9 cellular contexts compared by ENCODE assay signal in genomic region chr3:14329116-14329830, GRCh38.
DNase-seq lines count a peak whose midpoint lies in the region; ATAC-seq and TF ChIP-seq lines count a peak whose summit lies in the region.
"Had no signal": no experiment of that assay in that cellular context is flagged by ENCODE, and none has a peak within 500 bp of the region (broad histone marks: within the 10 kb centered on the region; RNA-seq: fewer than 3 reads in every experiment).

No MANE protein-coding gene starts in this region.

- no peaks in the 10 kb centered on the region for H3K79me2 ChIP-seq in HCT116 (ENCODE audit: insufficient read depth, low read length)
- H3K79me2 ChIP-seq in trophoblast cell (ENCODE audit: control insufficient read depth, insufficient read depth, low read length, poor library complexity), result no peaks in the 10 kb centered on the region

- no peak overlapping the region for H3K27ac ChIP-seq in HCT116 (ENCODE audit: low read depth, low read length)
- peak overlapping the region; percentile 21 for H3K27ac ChIP-seq in endodermal cell (ENCODE audit: low read depth, low read length)
- no peak overlapping the region for H3K27ac ChIP-seq in trophoblast cell (ENCODE audit: low read depth, low read length)

- no peak overlapping the region for H2BK120ac ChIP-seq in trophoblast cell (ENCODE audit: insufficient read depth, low read length, poor library complexity)

- H3K18ac ChIP-seq in trophoblast cell (ENCODE audit: low read length), result no peak overlapping the region

- TF ChIP-seq CTCF in HCT116 (IDR thresholded peaks at IDR 0.05 in 2 of 3, conservative IDR thresholded peaks at IDR 0.05 in 1 of 3; ENCODE audit: borderline replicate concordance in 1 of 3, insufficient read depth in 1 of 3, low read depth in 2 of 3, low read length in 2 of 3), result no peak
- no peak for TF ChIP-seq CTCF in endodermal cell (conservative IDR thresholded peaks at IDR 0.05)

- no peaks in the 10 kb centered on the region for H3K9me2 ChIP-seq in HCT116 (ENCODE audit: insufficient read depth)

- peaks cover 9% of the 10 kb centered on the region for H3K79me1 ChIP-seq in trophoblast cell (ENCODE audit: low read length)

- H3K4me1 Mint-ChIP-seq in endodermal cell, result peaks cover 12% of the 10 kb centered on the region

- peak overlapping the region; percentile 80 for H3K27ac Mint-ChIP-seq in endodermal cell

- H3K36me3 ChIP-seq in HCT116 (ENCODE audit: control insufficient read depth in 1 of 2, insufficient read depth in 2 of 2, low read length in 2 of 2) (no peaks in the 10 kb centered on the region), endodermal cell (ENCODE audit: control insufficient read depth, insufficient read depth, low read length) (no peaks in the 10 kb centered on the region), trophoblast cell (ENCODE audit: control insufficient read depth in 1 of 2, insufficient read depth in 2 of 2, low read length in 2 of 2) (no peaks in the 10 kb centered on the region)

- TF ChIP-seq POLR2A in HCT116 (IDR thresholded peaks at IDR 0.05; ENCODE audit: borderline replicate concordance, extremely low read depth, insufficient read depth, insufficient read length) (no peak), GM18505 (IDR thresholded peaks at IDR 0.05; ENCODE audit: borderline replicate concordance, extremely low read depth, insufficient read depth, insufficient read length) (no peak)

- H4K8ac ChIP-seq in trophoblast cell (ENCODE audit: low read depth, low read length), result no peak overlapping the region

- no peak overlapping the region for H4K12ac ChIP-seq in trophoblast cell (ENCODE audit: low read depth, low read length)

- H3K36me3 Mint-ChIP-seq in endodermal cell (ENCODE audit: low read depth), result no peaks in the 10 kb centered on the region

- no peaks in the 10 kb centered on the region for H4K20me1 ChIP-seq in HCT116 (ENCODE audit: insufficient read depth)

- intact Hi-C loops in HCT116 (cut with micrococcal nuclease), result no loop called here

- 42 to 62% methylated on average over 8 to 11 of the region's 11 CpGs for WGBS in endodermal cell (ENCODE audit: insufficient coverage in 1 of 2, insufficient read length in 1 of 2), 2 experiments
- no CpG with 5 or more reads among the region's 11 CpGs for WGBS in trophoblast cell (ENCODE audit: extremely low coverage, insufficient coverage, insufficient read length)

- no peaks in the 10 kb centered on the region for H3K27me3 ChIP-seq in HCT116 (ENCODE audit: insufficient read depth, low read length)
- no peaks in the 10 kb centered on the region for H3K27me3 ChIP-seq in endodermal cell (ENCODE audit: control insufficient read depth, insufficient read depth, low read length, poor library complexity, severe bottlenecking)
- H3K27me3 ChIP-seq in trophoblast cell (ENCODE audit: insufficient read depth, low read length), result no peaks in the 10 kb centered on the region

- H4K91ac ChIP-seq in trophoblast cell (ENCODE audit: low read depth, low read length), result no peak overlapping the region

- no peak overlapping the region for H3K4me3 ChIP-seq in HCT116 (replicated peaks in 1 of 2; ENCODE audit: low read depth in 1 of 2, low read length in 2 of 2)
- H3K4me3 ChIP-seq in endodermal cell (ENCODE audit: low read length), result no peak overlapping the region
- H3K4me3 ChIP-seq in trophoblast cell (ENCODE audit: low read depth, low read length), result no peak overlapping the region

- no peak overlapping the region for H3K23ac ChIP-seq in trophoblast cell (ENCODE audit: low read length)

- POLR2A ChIA-PET in HCT116 (lab: Charles Lee), result interaction anchor here (1.5 kb wide), 1 partner anchor 9 kb away, joined by 5 read pairs; no protein-coding TSS in a partner anchor

- CTCF ChIA-PET in HCT116 (lab: Charles Lee), result no interaction called here

- DNase-seq in HCT116 (ENCODE audit: low read depth, low spot score) (no peak), NCI-H226 (peak; percentile 49), endodermal cell (peak; percentile 77), trophoblast cell (peak; percentile 36 to 74), anterior cingulate cortex (lab: John Stamatoyannopoulos, UW) (no peak), amygdala (lab: John Stamatoyannopoulos, UW) (no peak)
- DNase-seq: activated T-cell treated with anti-CD3 and anti-CD28 coated beads, Interleukin-2, amount 50 U/mL, for 4 hours had no signal

- peak overlapping the region; percentile 26; the same call in 1 of the 2 replicates for H3K4me2 ChIP-seq in HCT116 (ENCODE audit: low read length)
- no peak overlapping the region for H3K4me2 ChIP-seq in trophoblast cell (ENCODE audit: low read length)

- H3K27me3 Mint-ChIP-seq in endodermal cell (ENCODE audit: insufficient read depth), result no peaks in the 10 kb centered on the region

- H2AK5ac ChIP-seq in trophoblast cell (ENCODE audit: low read length), result peak overlapping the region; percentile 55

- ATAC-seq in HCT116 (peak; percentile 24; the same call in 1 of the 2 replicates), GM18505 (IDR thresholded peaks at IDR 0.05; ENCODE audit: unreplicated experiment) (no peak), GM21360 (IDR thresholded peaks at IDR 0.05; ENCODE audit: unreplicated experiment) (no peak)
- ATAC-seq: activated T-cell treated with anti-CD3 and anti-CD28 coated beads, Interleukin-2, amount 50 U/mL, for 4 hours had no signal

- BruUV-seq in HCT116 (replicated peaks; lab: Mats Ljungman, UMichigan), result no TSS peak

- H3K9me3 ChIP-seq in HCT116 (ENCODE audit: control insufficient read depth in 1 of 2, insufficient read depth in 1 of 2, low read depth in 1 of 2, low read length in 2 of 2), result no peaks in the 10 kb centered on the region
- H3K9me3 ChIP-seq in endodermal cell (ENCODE audit: control insufficient read depth, low read length), result no peaks in the 10 kb centered on the region
- no peaks in the 10 kb centered on the region for H3K9me3 ChIP-seq in trophoblast cell (ENCODE audit: insufficient read depth, low read depth, low read length)

- H2BK5ac ChIP-seq in trophoblast cell (ENCODE audit: low read depth, low read length, poor library complexity), result no peak overlapping the region

- no peak for TF ChIP-seq RAD21 in HCT116 (IDR thresholded peaks at IDR 0.05; ENCODE audit: low read depth)

- H3K4me3 Mint-ChIP-seq in endodermal cell, result no peak overlapping the region
- H3K4me3 Mint-ChIP-seq: activated T-cell treated with anti-CD3 and anti-CD28 coated beads, Interleukin-2, amount 50 U/mL, for 4 hours had no signal

- H2AFZ ChIP-seq in HCT116 (ENCODE audit: low read depth, low read length, poor library complexity, severe bottlenecking), result peak overlapping the region; percentile 31
- no peak overlapping the region for H2AFZ ChIP-seq in trophoblast cell (ENCODE audit: insufficient read depth, low read length, poor library complexity)

- no peaks in the 10 kb centered on the region for H3K9me3 Mint-ChIP-seq in endodermal cell

- H2BK12ac ChIP-seq in trophoblast cell (ENCODE audit: low read length), result peak overlapping the region; percentile 38

- no peak overlapping the region for H3K4ac ChIP-seq in trophoblast cell (ENCODE audit: low read depth, low read length)

- RAD21 ChIA-PET in HCT116 (lab: Charles Lee; ENCODE audit: low non-redundant PET in 1 of 2, low total read pairs in 2 of 2, uncharacterized antibody in 2 of 2, unreplicated experiment in 2 of 2), result no interaction called here

- H3K4me1 ChIP-seq in HCT116 (ENCODE audit: control insufficient read depth in 1 of 2, insufficient read depth in 2 of 2, low read length in 2 of 2), result peaks cover 4 to 32% of the 10 kb centered on the region in 2 experiments; a peak in 3 of 4 replicates
- no peaks in the 10 kb centered on the region for H3K4me1 ChIP-seq in endodermal cell (ENCODE audit: control insufficient read depth, insufficient read depth, low read length)
- H3K4me1 ChIP-seq in trophoblast cell (ENCODE audit: control insufficient read depth in 1 of 2, insufficient read depth in 2 of 2, low read length in 2 of 2), result peaks cover 16 to 17% of the 10 kb centered on the region in 2 experiments

- no peak overlapping the region for H3K9ac ChIP-seq in HCT116 (ENCODE audit: low read length)
- peak overlapping the region; percentile 24 for H3K9ac ChIP-seq in endodermal cell (ENCODE audit: extremely low read depth, low read length, poor library complexity, severe bottlenecking)
- no peak overlapping the region for H3K9ac ChIP-seq in trophoblast cell (ENCODE audit: low read length)

- H3K14ac ChIP-seq in trophoblast cell (ENCODE audit: low read length), result no peak overlapping the region

TF ChIP-seq in HCT116, 20 proteins besides CTCF, POLR2A, EP300 and RAD21:
- TF ChIP-seq TCF7L2 (IDR thresholded peaks at IDR 0.05; ENCODE audit: borderline replicate concordance, extremely low read depth, insufficient read depth, insufficient read length) (peak; percentile 11), EZH2phosphoT487 (IDR thresholded peaks at IDR 0.05; ENCODE audit: borderline replicate concordance) (no peak)

Comparison
In these comparisons a context has a peak if more than half of its experiments do, and no peak if none do; other contexts are left out.
1. DNase-seq: peak in NCI-H226 (single experiment), endodermal cell (single experiment) and trophoblast cell (2 of 2); none in HCT116 (single experiment), anterior cingulate cortex (0 of 58) and amygdala (0 of 56).